14 cellular contexts compared by ENCODE assay signal in genomic region chr2:8666581-8666980, GRCh38. TPM values are rescaled to one million over a fixed set of nuclear protein-coding genes. Genes with fewer than 3 reads are reported as not detected.
DNase-seq lines count a peak whose midpoint lies in the region; ATAC-seq and TF ChIP-seq lines count a peak whose summit lies in the region.
"Had no signal": no experiment of that assay in that cellular context is flagged by ENCODE, and none has a peak within 500 bp of the region (broad histone marks: within the 10 kb centered on the region; RNA-seq: fewer than 3 reads in every experiment).

No MANE protein-coding gene starts in this region.

- no peak overlapping the region for H3K4me3 ChIP-seq in coronary artery
- no peak overlapping the region for H3K4me3 ChIP-seq in Caco-2 (ENCODE audit: low read depth, low read length)
- H3K4me3 ChIP-seq: HAP-1 had no signal

- H3K36me3 ChIP-seq in Caco-2 (ENCODE audit: control insufficient read depth, insufficient read depth, low read length): no peaks in the 10 kb centered on the region
- H3K36me3 ChIP-seq: HAP-1 had no signal

- peaks cover 4% of the 10 kb centered on the region for H3K4me1 Mint-ChIP-seq in Caco-2 (ENCODE audit: low read depth, unreplicated experiment)

- CTCF ChIA-PET in Caco-2 (lab: Charles Lee): no interaction called here

- H3K27ac ChIP-seq in coronary artery: no peak overlapping the region

- ATAC-seq in left lobe of liver: no peak

- BruUV-seq in Caco-2 (replicated peaks; lab: Mats Ljungman, UMichigan): no TSS peak

- 0 out of 2 replicates have a peak, but pooled peaks cover 5% of the 10 kb centered on the region for H3K4me1 ChIP-seq in Caco-2
- H3K4me1 ChIP-seq: HAP-1 had no signal

- no peak for TF ChIP-seq CTCF in coronary artery (IDR thresholded peaks at IDR 0.05)
- TF ChIP-seq CTCF in Caco-2 (IDR thresholded peaks at IDR 0.05; ENCODE audit: insufficient read depth in 1 of 2, low read depth in 1 of 2, low read length in 1 of 2, severe bottlenecking in 1 of 2, unreplicated experiment in 1 of 2): no peak

- intact Hi-C loops in Caco-2 (cut with micrococcal nuclease; ENCODE audit: unreplicated experiment): no loop called here

- POLR2A ChIA-PET in Caco-2 (lab: Charles Lee): no interaction called here

- H3K36me3 Mint-ChIP-seq in Caco-2 (ENCODE audit: insufficient read depth, unreplicated experiment): no peaks in the 10 kb centered on the region
- H3K36me3 Mint-ChIP-seq: CD4-positive, alpha-beta memory T cell had no signal

- no peaks in the 10 kb centered on the region for H3K27me3 Mint-ChIP-seq in Caco-2 (ENCODE audit: insufficient read depth, unreplicated experiment)

- H3K9me3 ChIP-seq in Caco-2: no peaks in the 10 kb centered on the region
- H3K9me3 ChIP-seq: HAP-1 had no signal

- H3K9me3 Mint-ChIP-seq in Caco-2 (ENCODE audit: unreplicated experiment): no peaks in the 10 kb centered on the region
- H3K9me3 Mint-ChIP-seq: CD4-positive, alpha-beta memory T cell; HFFc6 had no signal

- H3K4me3 Mint-ChIP-seq in Caco-2 (ENCODE audit: unreplicated experiment): no peak overlapping the region
- H3K4me3 Mint-ChIP-seq: CD4-positive, alpha-beta memory T cell; HFFc6 had no signal

- H3K27me3 ChIP-seq in Caco-2 (replicated peaks; ENCODE audit: control insufficient read depth, insufficient read depth, low read length): no peaks in the 10 kb centered on the region

- DNase-seq in coronary artery (ENCODE audit: low spot score): peak; percentile 40
- peak; percentile 14 for DNase-seq in left lobe of liver (ENCODE audit: low spot score)
- DNase-seq in stimulated activated CD8-positive, alpha-beta memory T cell treated with anti-CD3 and anti-CD28 coated beads, Interleukin-4, amount 100 ng/mL, for 48 hours: peak; percentile 18
- no peak for DNase-seq in Caco-2
- DNase-seq in LoVo (ENCODE audit: low spot score): no peak
- DNase-seq in activated effector memory CD4-positive, alpha-beta T cell treated with Interleukin-2 at 50 U/mL for 16 hours: no peak
- DNase-seq: C1 segment of cervical spinal cord; CD4-positive, alpha-beta memory T cell; COR-L47; DMS153; DND-41; GOT3; HFFc6 had no signal

- H3K27ac Mint-ChIP-seq in Caco-2 (ENCODE audit: unreplicated experiment): no peak overlapping the region
- H3K27ac Mint-ChIP-seq: CD4-positive, alpha-beta memory T cell; HFFc6 had no signal

RNA-seq across cellular contexts. Expression of gene ID2, which starts 15.3 kb away (rescaled TPM):
- total RNA-seq in left lobe of liver (121 TPM), Caco-2 (2022) (90.9 and 101 TPM in 2 replicates)

Comparison
In these comparisons a context has a peak if more than half of its experiments do, and no peak if none do; other contexts are left out.
1. DNase-seq: peak in coronary artery (single experiment), left lobe of liver (single experiment) and stimulated activated CD8-positive, alpha-beta memory T cell treated with anti-CD3 and anti-CD28 coated beads, Interleukin-4, amount 100 ng/mL, for 48 hours (single experiment); none in Caco-2 (0 of 2), LoVo (single experiment) and activated effector memory CD4-positive, alpha-beta T cell treated with Interleukin-2 at 50 U/mL for 16 hours (single experiment).